In genomic region chr1:101121975-101122374, GRCh38 we compare ENCODE assay signal across 18 cellular contexts.
DNase-seq lines count a peak whose midpoint lies in the region; ATAC-seq, FAIRE-seq and TF ChIP-seq lines count a peak whose summit lies in the region.
"Had no signal": no experiment of that assay in that cellular context is flagged by ENCODE, and none has a peak within 500 bp of the region (broad histone marks: within the 10 kb centered on the region; RNA-seq: fewer than 3 reads in every experiment).

No MANE protein-coding gene starts in this region.

- peaks cover 28% of the 10 kb centered on the region for H3K4me1 ChIP-seq in OCI-LY1 (ENCODE audit: insufficient read depth, low read length, severe bottlenecking)
- peaks cover 17% of the 10 kb centered on the region for H3K4me1 ChIP-seq in GM12878 (ENCODE audit: control insufficient read depth, insufficient read depth, low read length)
- H3K4me1 ChIP-seq: ascending aorta, sigmoid colon had no signal

- H3F3A ChIP-seq in OCI-LY1 (ENCODE audit: insufficient read depth, low read length) = peaks cover 4% of the 10 kb centered on the region; the same call in 1 of the 2 replicates

- H3K27me3 Mint-ChIP-seq in activated naive CD4-positive, alpha-beta T cell treated with anti-CD3 and anti-CD28 coated beads, Interleukin-2, amount 10 ng/mL, durations not matched to agents 7 days and 5 days = no peaks in the 10 kb centered on the region
- H3K27me3 Mint-ChIP-seq in stimulated activated naive CD8-positive, alpha-beta T cell treated with anti-CD3 and anti-CD28 coated beads, Interleukin-15, amount 100 ng/mL, for 72 hours = no peaks in the 10 kb centered on the region

- intact Hi-C loops in GM12878 (cut with micrococcal nuclease; ENCODE audit: unreplicated experiment) = loop anchor here (5.0 kb wide), 1 partner anchor 95 kb away; the partner anchor contains the start of gene DPH5

- H3K79me2 ChIP-seq in OCI-LY1 (ENCODE audit: insufficient read depth, low read length) (no peaks in the 10 kb centered on the region), GM12878 (ENCODE audit: control insufficient read depth, insufficient read depth, low read length) (no peaks in the 10 kb centered on the region)

- H3K4me3 ChIP-seq in OCI-LY1 (ENCODE audit: low read depth, low read length, poor library complexity, severe bottlenecking) = no peak overlapping the region
- no peak overlapping the region for H3K4me3 ChIP-seq in GM12878
- H3K4me3 ChIP-seq: ascending aorta, K562, ovary, sigmoid colon had no signal

- H3K27me3 ChIP-seq in OCI-LY1 (ENCODE audit: insufficient read depth, low read length) = no peaks in the 10 kb centered on the region
- no peaks in the 10 kb centered on the region; a peak in 1 of 4 replicates for H3K27me3 ChIP-seq in GM12878 (replicated peaks in 1 of 2; ENCODE audit: control insufficient read depth in 2 of 2, insufficient read depth in 2 of 2, low read length in 1 of 2)
- H3K27me3 ChIP-seq: ascending aorta, ovary, sigmoid colon had no signal

- FAIRE-seq in GM12878 (lab: Jason Lieb, UNC) = peak; percentile 23
- FAIRE-seq: K562, urothelium cell line had no signal

- peaks cover 32% of the 10 kb centered on the region for H3K36me3 Mint-ChIP-seq in activated naive CD4-positive, alpha-beta T cell treated with anti-CD3 and anti-CD28 coated beads, Interleukin-2, amount 10 ng/mL, durations not matched to agents 7 days and 5 days

- TF ChIP-seq RAD21 in GM12878 (IDR thresholded peaks at IDR 0.05; ENCODE audit: insufficient read depth, low read depth, low read length) = no peak

- peaks cover 15% of the 10 kb centered on the region for H3K9me3 Mint-ChIP-seq in activated naive CD4-positive, alpha-beta T cell treated with anti-CD3 and anti-CD28 coated beads, Interleukin-2, amount 10 ng/mL, durations not matched to agents 7 days and 5 days
- no peaks in the 10 kb centered on the region for H3K9me3 Mint-ChIP-seq in stimulated activated naive CD8-positive, alpha-beta T cell treated with anti-CD3 and anti-CD28 coated beads, Interleukin-15, amount 100 ng/mL, for 72 hours

- peak overlapping the region; percentile 93 for H3K27ac Mint-ChIP-seq in activated naive CD4-positive, alpha-beta T cell treated with anti-CD3 and anti-CD28 coated beads, Interleukin-2, amount 10 ng/mL, durations not matched to agents 7 days and 5 days
- H3K27ac Mint-ChIP-seq in stimulated activated naive CD8-positive, alpha-beta T cell treated with anti-CD3 and anti-CD28 coated beads, Interleukin-15, amount 100 ng/mL, for 72 hours = peak overlapping the region; percentile 34 to 64

- POLR2A ChIA-PET in GM12878 (lab: Charles Lee) = interaction anchor here (0.6 kb wide), 1 partner anchor 201 kb away, joined by 3 read pairs; no protein-coding TSS in a partner anchor

- SMC1A ChIA-PET in GM12878 (lab: Charles Lee; ENCODE audit: uncharacterized antibody, unreplicated experiment) = interaction anchor here (0.7 to 2.4 kb wide), 10 partner anchors 9 to 952 kb away, joined by 3 to 12 read pairs (median 4); no protein-coding TSS in a partner anchor

- TF ChIP-seq EP300 in GM12878 (IDR thresholded peaks at IDR 0.05; ENCODE audit: borderline replicate concordance in 1 of 2, control insufficient read depth in 1 of 2, low read depth in 2 of 2, low read length in 2 of 2) = no peak

- in situ Hi-C loops in GM12878 (cut with MboI) = no loop called here

- peak overlapping the region; percentile 38 for H3K27ac ChIP-seq in OCI-LY1 (ENCODE audit: low read depth, low read length, poor library complexity, severe bottlenecking)
- H3K27ac ChIP-seq in GM12878 (ENCODE audit: control insufficient read depth, insufficient read depth) = no peak overlapping the region
- H3K27ac ChIP-seq: ascending aorta, ovary, sigmoid colon had no signal

- H3K4me3 Mint-ChIP-seq in activated naive CD4-positive, alpha-beta T cell treated with anti-CD3 and anti-CD28 coated beads, Interleukin-2, amount 10 ng/mL, durations not matched to agents 7 days and 5 days = peak overlapping the region; percentile 49
- H3K4me3 Mint-ChIP-seq in stimulated activated naive CD8-positive, alpha-beta T cell treated with anti-CD3 and anti-CD28 coated beads, Interleukin-15, amount 100 ng/mL, for 72 hours = peak overlapping the region; percentile 53 to 66

- H3K36me3 ChIP-seq in OCI-LY1 (ENCODE audit: insufficient read depth, low read length) = no peaks in the 10 kb centered on the region
- H3K36me3 ChIP-seq in GM12878 (ENCODE audit: control insufficient read depth in 2 of 2, insufficient read depth in 2 of 2, low read length in 1 of 2) = no peaks in the 10 kb centered on the region
- H3K36me3 ChIP-seq: ascending aorta, ovary, sigmoid colon had no signal

- DNase-seq in activated naive CD4-positive, alpha-beta T cell treated with anti-CD3 and anti-CD28 coated beads, Interleukin-2, amount 10 ng/mL, durations not matched to agents 7 days and 5 days = no peak
- DNase-seq in activated naive CD4-positive, alpha-beta T cell treated with Interleukin-2 at 50 U/mL for 16 hours = no peak
- no peak for DNase-seq in GM12878 (ENCODE audit: low read depth, low spot score)
- DNase-seq in stimulated activated naive CD8-positive, alpha-beta T cell treated with anti-CD3 and anti-CD28 coated beads, Interleukin-15, amount 100 ng/mL, for 72 hours = no peak
- DNase-seq: Calu3, glutamatergic neuron, left ventricle myocardium superior, NCI-H2081, NCI-H446 treated with DMSO at 0.1 percent for 48 hours, ovary, sigmoid colon had no signal

- 44% methylated on average over 2 of the region's 2 CpGs for WGBS in GM12878 (ENCODE audit: insufficient coverage, insufficient replicate concordance, low lambda C conversion rate, missing lambda C conversion rate)

- ATAC-seq in GM12878 = no peak
- no peak for ATAC-seq in stimulated activated naive CD8-positive, alpha-beta T cell treated with anti-CD3 and anti-CD28 coated beads, Interleukin-15, amount 100 ng/mL, for 72 hours
- no peak for ATAC-seq in HG02642 (IDR thresholded peaks at IDR 0.05; ENCODE audit: poor library complexity, unreplicated experiment)
- ATAC-seq in GM18520 (IDR thresholded peaks at IDR 0.05; ENCODE audit: unreplicated experiment) = no peak
- no peak for ATAC-seq in GM21526 (IDR thresholded peaks at IDR 0.05; ENCODE audit: low FRiP score, unreplicated experiment)
- ATAC-seq: K562, left ventricle myocardium superior had no signal

- no peak for TF ChIP-seq POLR2A in GM12878 (IDR thresholded peaks at IDR 0.05; ENCODE audit: low read depth, low read length)

- no TSS peak for BruUV-seq in GM12878 (replicated peaks; lab: Mats Ljungman, UMichigan)

- RAD21 ChIA-PET in GM12878 (lab: Charles Lee; ENCODE audit: unreplicated experiment) = interaction anchor here (0.6 kb wide), 1 partner anchor 15 kb away, joined by 4 read pairs; no protein-coding TSS in a partner anchor

- H3K4me2 ChIP-seq in OCI-LY1 (ENCODE audit: low read length) = peak overlapping the region; percentile 23; the same call in 1 of the 2 replicates
- peak overlapping the region; percentile 21; the same call in 1 of the 2 replicates for H3K4me2 ChIP-seq in GM12878 (ENCODE audit: control insufficient read depth, insufficient read depth)

- no peaks in the 10 kb centered on the region for H4K20me1 ChIP-seq in OCI-LY1 (ENCODE audit: insufficient read depth, low read length)
- H4K20me1 ChIP-seq in GM12878 (ENCODE audit: control insufficient read depth, insufficient read depth) = no peaks in the 10 kb centered on the region

- peaks cover 74% of the 10 kb centered on the region for H3K4me1 Mint-ChIP-seq in activated naive CD4-positive, alpha-beta T cell treated with anti-CD3 and anti-CD28 coated beads, Interleukin-2, amount 10 ng/mL, durations not matched to agents 7 days and 5 days
- peaks cover 51% of the 10 kb centered on the region for H3K4me1 Mint-ChIP-seq in stimulated activated naive CD8-positive, alpha-beta T cell treated with anti-CD3 and anti-CD28 coated beads, Interleukin-15, amount 100 ng/mL, for 72 hours

- TF ChIP-seq CTCF in OCI-LY1 (IDR thresholded peaks at IDR 0.05; ENCODE audit: low read length) (no peak), GM12878 (IDR thresholded peaks at IDR 0.05 in 2 of 3, conservative IDR thresholded peaks at IDR 0.05 in 1 of 3; ENCODE audit: control insufficient read depth in 2 of 3, extremely low read depth in 1 of 3, insufficient read depth in 1 of 3, low read depth in 3 of 3, low read length in 3 of 3) (no peak)

- no peak overlapping the region for H2AFZ ChIP-seq in OCI-LY1 (ENCODE audit: low read length)
- no peak overlapping the region for H2AFZ ChIP-seq in GM12878 (ENCODE audit: control insufficient read depth, low read depth, low read length)

- H3K9ac ChIP-seq in OCI-LY1 (ENCODE audit: low read length) (no peak overlapping the region), GM12878 (ENCODE audit: control insufficient read depth, insufficient read depth, low read length) (no peak overlapping the region)

- CTCF ChIA-PET in activated naive CD4-positive, alpha-beta T cell treated with anti-CD3 and anti-CD28 coated beads, Interleukin-2, amount 10 ng/mL, durations not matched to agents 7 days and 5 days (lab: Charles Lee) = interaction anchor here (1.0 to 2.1 kb wide), 3 partner anchors 9 to 15 kb away, joined by 3 to 5 read pairs (median 4); no protein-coding TSS in a partner anchor
- CTCF ChIA-PET in GM12878 (lab: Yijun Ruan, JAX) = interaction anchor here (0.7 to 1.1 kb wide), 2 partner anchors 171 to 235 kb away, joined by 3 read pairs; no protein-coding TSS in a partner anchor

- H3K9me2 ChIP-seq in OCI-LY1 (ENCODE audit: low read depth, low read length) = no peaks in the 10 kb centered on the region

- H3K9me3 ChIP-seq in OCI-LY1 (ENCODE audit: low read length) = no peaks in the 10 kb centered on the region
- H3K9me3 ChIP-seq in GM12878 (replicated peaks; ENCODE audit: control insufficient read depth, insufficient read depth, low read length) = no peaks in the 10 kb centered on the region; the same call in 2 of the 3 replicates
- H3K9me3 ChIP-seq: ascending aorta, ovary, sigmoid colon had no signal

TF ChIP-seq in GM12878, 131 proteins besides CTCF, POLR2A, EP300 and RAD21:
- TF ChIP-seq ZNF622 (IDR thresholded peaks at IDR 0.05) (no peak), CHD1 (IDR thresholded peaks at IDR 0.05; ENCODE audit: low read depth, low read length) (no peak), STAT1 (conservative IDR thresholded peaks at IDR 0.05) (no peak), SUPT20H (IDR thresholded peaks at IDR 0.05; ENCODE audit: borderline replicate concordance, control insufficient read depth, low read depth, low read length) (no peak)
